8 cellular contexts compared by ENCODE assay signal in the genomic region with DNA sequence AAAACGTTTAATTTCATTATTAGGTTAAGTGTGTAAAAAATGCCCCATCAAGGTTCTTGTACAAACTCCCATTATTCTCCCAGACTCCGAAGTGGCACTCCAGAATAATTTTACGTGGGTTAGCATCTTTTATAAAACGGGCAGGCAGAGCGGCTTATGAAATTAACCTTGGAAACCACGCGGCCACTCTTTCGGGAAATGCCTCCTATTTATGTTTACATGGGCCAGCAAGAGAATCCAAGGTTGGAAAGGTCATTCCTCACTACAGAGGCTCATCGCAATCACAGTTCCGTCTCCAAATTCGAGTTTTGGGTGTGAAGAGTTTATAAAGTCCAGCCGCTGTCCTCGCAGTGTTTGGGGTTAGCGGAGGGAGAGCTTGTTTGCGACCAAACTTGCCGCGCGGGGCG. TPM values are rescaled to one million over a fixed set of nuclear protein-coding genes. Genes with fewer than 3 reads are reported as not detected.
A peak's percentile ranks its signal among the peaks of the same experiment; 100 is the strongest.
DNase-seq lines count a peak whose midpoint lies in the region; ATAC-seq and TF ChIP-seq lines count a peak whose summit lies in the region.

No MANE protein-coding gene starts in this region.

- peaks cover 16% of the 10 kb centered on the region for H3K4me1 Mint-ChIP-seq in activated CD4-positive, alpha-beta T cell treated with anti-CD3 and anti-CD28 coated beads for 36 hours
- H3K4me1 Mint-ChIP-seq in activated CD8-positive, alpha-beta T cell treated with anti-CD3 and anti-CD28 coated beads, Interleukin-2, amount 10 ng/mL, durations not matched to agents 7 days and 5 days (ENCODE audit: low read depth) = peaks cover 17% of the 10 kb centered on the region
- H3K4me1 Mint-ChIP-seq in immature natural killer cell = peaks cover 16% of the 10 kb centered on the region in 2 donors

- H3K4me3 Mint-ChIP-seq in activated CD4-positive, alpha-beta T cell treated with anti-CD3 and anti-CD28 coated beads for 36 hours = peak overlapping the region; percentile 91
- peak overlapping the region; percentile 87 for H3K4me3 Mint-ChIP-seq in activated CD8-positive, alpha-beta T cell treated with anti-CD3 and anti-CD28 coated beads, Interleukin-2, amount 10 ng/mL, durations not matched to agents 7 days and 5 days
- H3K4me3 Mint-ChIP-seq in immature natural killer cell = peak overlapping the region; percentile 80 to 89 (median 86)

- H3K27me3 ChIP-seq in thoracic aorta (replicated peaks; ENCODE audit: insufficient read depth) = no peaks in the 10 kb centered on the region

- H3K27ac ChIP-seq in thoracic aorta = peak overlapping the region; percentile 81 to 89

- H3K9me3 ChIP-seq in thoracic aorta = no peaks in the 10 kb centered on the region

- peak overlapping the region; percentile 82 for H3K27ac Mint-ChIP-seq in activated CD4-positive, alpha-beta T cell treated with anti-CD3 and anti-CD28 coated beads for 36 hours
- H3K27ac Mint-ChIP-seq in activated CD8-positive, alpha-beta T cell treated with anti-CD3 and anti-CD28 coated beads, Interleukin-2, amount 10 ng/mL, durations not matched to agents 7 days and 5 days = peak overlapping the region; percentile 61
- H3K27ac Mint-ChIP-seq in immature natural killer cell = peak overlapping the region in 5 of 6 donors; percentile 25 to 84 (median 70)

- peak overlapping the region; percentile 79 for H3K4me3 ChIP-seq in thoracic aorta

- no peak for TF ChIP-seq CTCF in thoracic aorta (IDR thresholded peaks at IDR 0.05)

- no peak for DNase-seq in activated CD4-positive, alpha-beta T cell treated with anti-CD3 and anti-CD28 coated beads for 36 hours
- no peak for DNase-seq in activated CD4-positive, alpha-beta T cell treated with anti-CD3 and anti-CD28 coated beads, Interleukin-2, amount 50 U/mL, for 1 hour
- DNase-seq in activated CD8-positive, alpha-beta T cell treated with anti-CD3 and anti-CD28 coated beads, Interleukin-2, amount 10 ng/mL, durations not matched to agents 7 days and 5 days = no peak
- DNase-seq in immature natural killer cell (no peak), thoracic aorta (ENCODE audit: low spot score) (no peak), NCI-H345 (lab: John Stamatoyannopoulos, UW) (no peak)
- DNase-seq in stimulated activated naive CD4-positive, alpha-beta T cell (lab: John Stamatoyannopoulos, UW) = no peak
- DNase-seq in stimulated activated CD4-positive, alpha-beta T cell treated with anti-CD3 and anti-CD28 coated beads, Interleukin-12 subunit alpha, Interleukin-12 subunit beta, amount 100 ng/mL, for 4 hours = no peak

- no peaks in the 10 kb centered on the region for H3K36me3 Mint-ChIP-seq in activated CD4-positive, alpha-beta T cell treated with anti-CD3 and anti-CD28 coated beads for 36 hours (ENCODE audit: low read depth)
- no peaks in the 10 kb centered on the region for H3K36me3 Mint-ChIP-seq in activated CD8-positive, alpha-beta T cell treated with anti-CD3 and anti-CD28 coated beads, Interleukin-2, amount 10 ng/mL, durations not matched to agents 7 days and 5 days (ENCODE audit: low read depth)
- no peaks in the 10 kb centered on the region for H3K36me3 Mint-ChIP-seq in immature natural killer cell

- H3K9me3 Mint-ChIP-seq in activated CD4-positive, alpha-beta T cell treated with anti-CD3 and anti-CD28 coated beads for 36 hours (ENCODE audit: low read depth) = no peaks in the 10 kb centered on the region
- no peaks in the 10 kb centered on the region for H3K9me3 Mint-ChIP-seq in activated CD8-positive, alpha-beta T cell treated with anti-CD3 and anti-CD28 coated beads, Interleukin-2, amount 10 ng/mL, durations not matched to agents 7 days and 5 days (ENCODE audit: insufficient read depth)
- H3K9me3 Mint-ChIP-seq in immature natural killer cell = no peaks in the 10 kb centered on the region

- CTCF ChIA-PET in activated CD4-positive, alpha-beta T cell treated with anti-CD3 and anti-CD28 coated beads for 36 hours (lab: Charles Lee) = interaction anchor here (1.1 to 4.6 kb wide), 3 partner anchors 42 to 247 kb away, joined by 4 to 33 read pairs (median 5); no protein-coding TSS in a partner anchor
- CTCF ChIA-PET in activated CD8-positive, alpha-beta T cell treated with anti-CD3 and anti-CD28 coated beads, Interleukin-2, amount 10 ng/mL, durations not matched to agents 7 days and 5 days (lab: Charles Lee) = interaction anchor here (1.3 to 4.6 kb wide), 3 partner anchors 15 to 42 kb away, joined by 4 to 36 read pairs (median 29); no protein-coding TSS in a partner anchor

- POLR2A ChIA-PET in activated CD4-positive, alpha-beta T cell treated with anti-CD3 and anti-CD28 coated beads for 36 hours (lab: Charles Lee) = interaction anchor here (0.6 to 1.0 kb wide), 3 partner anchors 15 to 397 kb away, joined by 3 to 7 read pairs (median 5); a partner anchor contains a TSS
- POLR2A ChIA-PET in activated CD8-positive, alpha-beta T cell treated with anti-CD3 and anti-CD28 coated beads, Interleukin-2, amount 10 ng/mL, durations not matched to agents 7 days and 5 days (lab: Charles Lee) = interaction anchor here (2.0 to 2.4 kb wide), 2 partner anchors 33 to 71 kb away, joined by 6 to 10 read pairs; no protein-coding TSS in a partner anchor

- peaks cover 4% of the 10 kb centered on the region for H3K27me3 Mint-ChIP-seq in activated CD4-positive, alpha-beta T cell treated with anti-CD3 and anti-CD28 coated beads for 36 hours
- H3K27me3 Mint-ChIP-seq in activated CD8-positive, alpha-beta T cell treated with anti-CD3 and anti-CD28 coated beads, Interleukin-2, amount 10 ng/mL, durations not matched to agents 7 days and 5 days (ENCODE audit: low read depth) = peaks cover 3% of the 10 kb centered on the region
- peaks cover 0 to 6% (median 2%) of the 10 kb centered on the region in 3 donors for H3K27me3 Mint-ChIP-seq in immature natural killer cell (ENCODE audit: low read depth in 3 of 3)

- H3K4me1 ChIP-seq in thoracic aorta (ENCODE audit: control insufficient read depth in 1 of 2, low read depth in 2 of 2) = peaks cover 3 to 21% of the 10 kb centered on the region in 2 donors

- no peak for ATAC-seq in activated CD4-positive, alpha-beta T cell treated with anti-CD3 and anti-CD28 coated beads for 36 hours
- no peak for ATAC-seq in activated CD8-positive, alpha-beta T cell treated with anti-CD3 and anti-CD28 coated beads, Interleukin-2, amount 10 ng/mL, durations not matched to agents 7 days and 5 days
- ATAC-seq in thoracic aorta (ENCODE audit: insufficient number of reproducible peaks, low FRiP score, low read depth) = no peak

- intact Hi-C loops in activated CD4-positive, alpha-beta T cell treated with anti-CD3 and anti-CD28 coated beads for 36 hours (cut with DNase I, micrococcal nuclease) = loop anchor here (2.0 to 10.0 kb wide), 5 partner anchors 57 to 723 kb away; a partner anchor contains a TSS

- H3K36me3 ChIP-seq in thoracic aorta = no peaks in the 10 kb centered on the region

RNA-seq across cellular contexts. Expression of a gene that starts 1.2 kb away (rescaled TPM):
- 10 to 100 TPM; 20.8 to 23.5 TPM for total RNA-seq in activated CD4-positive, alpha-beta T cell treated with anti-CD3 and anti-CD28 coated beads for 36 hours
- total RNA-seq in activated CD8-positive, alpha-beta T cell treated with anti-CD3 and anti-CD28 coated beads, Interleukin-2, amount 10 ng/mL, durations not matched to agents 7 days and 5 days = 10 to 100 TPM; 21.1 to 22.3 TPM
- polyA plus RNA-seq in immature natural killer cell = 10 to 100 TPM in 2 of 3 donors, 1 to 10 TPM in 1; 6.0 to 15.2 (median 13.8) TPM
- 10 to 100 TPM in 1 of 2 donors, 1 to 10 TPM in 1; 8.4 to 26.6 TPM for total RNA-seq in thoracic aorta
